In the genomic region with DNA sequence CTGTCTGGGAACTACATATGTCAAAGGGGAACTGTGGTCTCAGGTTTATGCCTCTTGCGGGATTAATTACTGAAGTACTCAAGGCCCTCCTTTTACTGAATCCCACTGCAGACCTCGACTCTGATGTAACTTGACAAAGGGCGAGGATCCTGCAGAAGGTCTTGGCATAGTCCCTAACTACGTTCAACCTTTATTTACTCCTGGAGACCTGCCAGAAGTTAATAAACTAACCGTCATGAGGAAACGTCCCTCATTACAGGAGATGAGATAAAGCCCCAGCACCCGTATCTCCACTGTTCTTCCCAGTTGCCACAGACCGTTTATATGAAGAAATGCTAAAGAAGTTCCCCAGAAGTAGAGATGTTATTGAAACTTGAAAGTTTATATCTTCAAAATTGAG, we compare ENCODE assay signal across 14 cellular contexts.
DNase-seq lines count a peak whose midpoint lies in the region; ATAC-seq, FAIRE-seq and TF ChIP-seq lines count a peak whose summit lies in the region.
"Had no signal": no experiment of that assay in that cellular context is flagged by ENCODE, and none has a peak within 500 bp of the region (broad histone marks: within the 10 kb centered on the region; RNA-seq: fewer than 3 reads in every experiment).

No MANE protein-coding gene starts in this region.

- POLR2A ChIA-PET in K562 (lab: Yijun Ruan, JAX) = no interaction called here

- intact Hi-C loops in K562 (cut with micrococcal nuclease) = no loop called here
- intact Hi-C loops in sigmoid colon (cut with DNase I) = no loop called here

- H3K9ac ChIP-seq in K562 (ENCODE audit: insufficient read depth in 1 of 2, low read depth in 2 of 2, low read length in 2 of 2) = no peak overlapping the region
- H3K9ac ChIP-seq: GM23248 had no signal

- WGBS in K562 (ENCODE audit: insufficient coverage, low coverage, missing lambda C conversion rate) = 2% methylated on average over 8 of the region's 8 CpGs
- WGBS in sigmoid colon, 2 donors = 11 to 45% methylated on average over 8 of the region's 8 CpGs

- ATAC-seq in K562 (peak; percentile 45; the same call in 1 of the 3 replicates), GM21619 (IDR thresholded peaks at IDR 0.05; ENCODE audit: unreplicated experiment) (no peak), GM18517 (IDR thresholded peaks at IDR 0.05; ENCODE audit: unreplicated experiment) (no peak)
- ATAC-seq: body of pancreas, Right ventricle myocardium inferior had no signal

- CTCF ChIA-PET in K562 (lab: Yijun Ruan, JAX; ENCODE audit: low intra/inter-chr PET ratio) = no interaction called here

- H3K4me1 ChIP-seq in K562 (replicated peaks in 1 of 2; ENCODE audit: control insufficient read depth in 2 of 2, insufficient read depth in 2 of 2, low read length in 2 of 2) (peaks cover 3 to 30% of the 10 kb centered on the region in 2 experiments; a peak in 4 of 5 replicates), sigmoid colon (peaks cover 0 to 63% (median 53%) of the 10 kb centered on the region in 4 donors)

- no peak for TF ChIP-seq CTCF in K562 (IDR thresholded peaks at IDR 0.05 in 2 of 3, conservative IDR thresholded peaks at IDR 0.05 in 1 of 3; ENCODE audit: insufficient read depth in 2 of 3, low read depth in 1 of 3, low read length in 3 of 3)
- no peak for TF ChIP-seq CTCF in sigmoid colon (IDR thresholded peaks at IDR 0.05)

- no peak for TF ChIP-seq POLR2A in K562 (conservative IDR thresholded peaks at IDR 0.05)
- TF ChIP-seq POLR2A in sigmoid colon (IDR thresholded peaks at IDR 0.05) = no peak

- no TSS peak for BruUV-seq in K562 (replicated peaks; lab: Mats Ljungman, UMichigan)

- TF ChIP-seq RAD21 in K562 (CRISPR knock-in tag; conservative IDR thresholded peaks at IDR 0.05 in 1 of 2, IDR thresholded peaks at IDR 0.05 in 1 of 2) = no peak

- TF ChIP-seq EP300 in K562 (IDR thresholded peaks at IDR 0.05; ENCODE audit: low read length) = peak; percentile 75
- no peak for TF ChIP-seq EP300 in sigmoid colon (IDR thresholded peaks at IDR 0.05)

- no peak overlapping the region; the same call in 1 of the 2 replicates for H3K4me2 ChIP-seq in K562 (ENCODE audit: insufficient read depth, low read length)

- H3K27me3 ChIP-seq in K562 (ENCODE audit: control insufficient read depth in 2 of 2, insufficient read depth in 2 of 2, low read length in 2 of 2) = no peaks in the 10 kb centered on the region
- no peaks in the 10 kb centered on the region for H3K27me3 ChIP-seq in sigmoid colon
- H3K27me3 ChIP-seq: body of pancreas had no signal

- no peaks in the 10 kb centered on the region for H4K20me1 ChIP-seq in K562 (replicated peaks; ENCODE audit: control insufficient read depth, insufficient read depth, low read length)

- H3K4me3 ChIP-seq in K562 (no peak overlapping the region), sigmoid colon (no peak overlapping the region)
- H3K4me3 ChIP-seq: body of pancreas, GM23248 had no signal

- DNase-seq in DMS153 treated with DMSO at 0.1 percent for 48 hours (lab: John Stamatoyannopoulos, UW; ENCODE audit: unreplicated experiment) (peak; percentile 56), NCI-H1436 treated with DMSO at 0.1 percent for 48 hours (lab: John Stamatoyannopoulos, UW) (peak; percentile 49), K562 (ENCODE audit: extremely low read depth in 1 of 4, low spot score in 3 of 4) (peak in 2 of 4 experiments; percentile 7 to 19), sigmoid colon (no peak), mesenteric fat pad (ENCODE audit: low spot score) (no peak), germinal center (ENCODE audit: low spot score) (no peak)
- DNase-seq: activated T-cell treated with anti-CD3 and anti-CD28 coated beads, Interleukin-2, amount 50 U/mL, for 1 hour; body of pancreas; CD4-positive, alpha-beta T cell; GM23248; NCI-H2171 had no signal

- in situ Hi-C loops in K562 (cut with MboI) = no loop called here

- H2AFZ ChIP-seq in K562 (ENCODE audit: low read depth, low read length) = no peak overlapping the region
- H2AFZ ChIP-seq: GM23248 had no signal

- peak; percentile 60 for FAIRE-seq in K562 (lab: Jason Lieb, UNC)

- H3K9me1 ChIP-seq in K562 (ENCODE audit: control insufficient read depth, insufficient read depth, low read length) = no peaks in the 10 kb centered on the region

- no peaks in the 10 kb centered on the region for H3K79me2 ChIP-seq in K562 (ENCODE audit: control insufficient read depth, insufficient read depth, low read length)

- H3K27ac ChIP-seq in K562 (ENCODE audit: extremely low read depth, low read depth, low read length) = peak overlapping the region; percentile 28; the same call in 1 of the 3 replicates
- peak overlapping the region; percentile 19 to 80 (median 75) for H3K27ac ChIP-seq in sigmoid colon
- H3K27ac ChIP-seq: GM23248 had no signal

- H3K9me3 ChIP-seq in K562 (replicated peaks; ENCODE audit: control insufficient read depth, insufficient read depth, low read depth, low read length) (no peaks in the 10 kb centered on the region), sigmoid colon (no peaks in the 10 kb centered on the region)
- H3K9me3 ChIP-seq: body of pancreas had no signal

- no peaks in the 10 kb centered on the region for H3K36me3 ChIP-seq in K562 (ENCODE audit: control insufficient read depth, insufficient read depth, low read length)
- peaks cover 0 to 24% (median 1%) of the 10 kb centered on the region in 4 donors for H3K36me3 ChIP-seq in sigmoid colon

TF ChIP-seq in K562, 482 proteins besides CTCF, POLR2A, EP300 and RAD21 (continues in another document):
- TF ChIP-seq BACH1 (tag; IDR thresholded peaks at IDR 0.05) (no peak), MCM7 (IDR thresholded peaks at IDR 0.05) (no peak), HMGN3 (IDR thresholded peaks at IDR 0.05; ENCODE audit: borderline replicate concordance, extremely low read depth, insufficient read length, low read depth, low read length) (no peak), NFIX (CRISPR knock-in tag; IDR thresholded peaks at IDR 0.05; ENCODE audit: low read depth) (no peak), RAD51 (IDR thresholded peaks at IDR 0.05; ENCODE audit: borderline replicate concordance, low read depth) (no peak), ZKSCAN3 (CRISPR knock-in tag; IDR thresholded peaks at IDR 0.05) (no peak), PKNOX1 (IDR thresholded peaks at IDR 0.05) (peak; percentile 16; the same call in 1 of the 2 replicates), CXXC5 (CRISPR knock-in tag; IDR thresholded peaks at IDR 0.05) (peak; percentile 20; the same call in 1 of the 2 replicates), ZNF583 (CRISPR knock-in tag; IDR thresholded peaks at IDR 0.05) (no peak), MEIS2 (IDR thresholded peaks at IDR 0.05; ENCODE audit: partially characterized antibody) (peak; percentile 41), C11orf30 (IDR thresholded peaks at IDR 0.05; ENCODE audit: low read depth) (no peak), ZNF707 (CRISPR knock-in tag; conservative IDR thresholded peaks at IDR 0.05) (no peak), ETV1 (tag; conservative IDR thresholded peaks at IDR 0.05; ENCODE audit: low read depth) (no peak), NFIC (IDR thresholded peaks at IDR 0.05) (peak; percentile 63), RNF2 (IDR thresholded peaks at IDR 0.05) (peak; percentile 69; the same call in 1 of the 2 replicates), NR2C2 (CRISPR knock-in tag; IDR thresholded peaks at IDR 0.05) (no peak), NR2C2 (tag; IDR thresholded peaks at IDR 0.05) (no peak), FOXA3 (CRISPR knock-in tag; conservative IDR thresholded peaks at IDR 0.05 in 1 of 2, IDR thresholded peaks at IDR 0.05 in 1 of 2) (peak in 1 of 2 experiments; percentile 36; a peak in 1 of 4 replicates), ZNF507 (tag; conservative IDR thresholded peaks at IDR 0.05) (no peak), DACH1 (IDR thresholded peaks at IDR 0.05; ENCODE audit: partially characterized antibody) (no peak), HMBOX1 (IDR thresholded peaks at IDR 0.05) (peak; percentile 19; the same call in 1 of the 2 replicates), CREM (IDR thresholded peaks at IDR 0.05; ENCODE audit: low read depth) (0 out of 2 replicates have a peak, but pooled peaks have one; percentile 19)

Comparison
In these comparisons a context has a peak if more than half of its experiments do, and no peak if none do; other contexts are left out.
1. DNase-seq: peak in DMS153 treated with DMSO at 0.1 percent for 48 hours (single experiment) and NCI-H1436 treated with DMSO at 0.1 percent for 48 hours (single experiment); none in sigmoid colon (single experiment), mesenteric fat pad (single experiment) and germinal center (single experiment).